ENCODE assay signal across 8 cellular contexts in genomic region chr11:44861829-44862545, GRCh38.
A peak's percentile ranks its signal among the peaks of the same experiment; 100 is the strongest.
DNase-seq lines count a peak whose midpoint lies in the region; ATAC-seq, FAIRE-seq and TF ChIP-seq lines count a peak whose summit lies in the region.

No MANE protein-coding gene starts in this region.

- no CpG with 5 or more reads among the region's 19 CpGs for WGBS in iPS DF 6.9 (ENCODE audit: insufficient coverage, insufficient read length)

- TF ChIP-seq CTCF in Caco-2 (IDR thresholded peaks at IDR 0.05; ENCODE audit: insufficient read depth in 1 of 2, low read depth in 1 of 2, low read length in 1 of 2, severe bottlenecking in 1 of 2, unreplicated experiment in 1 of 2) (no peak), astrocyte (IDR thresholded peaks at IDR 0.05; ENCODE audit: insufficient read depth, low read depth, low read length) (no peak)

- peak overlapping the region; percentile 51 for H3K9ac ChIP-seq in astrocyte (ENCODE audit: low read length)

- H3K9me3 ChIP-seq in Caco-2: no peaks in the 10 kb centered on the region
- no peaks in the 10 kb centered on the region for H3K9me3 ChIP-seq in astrocyte (ENCODE audit: insufficient read depth, low read depth, low read length)
- no peaks in the 10 kb centered on the region for H3K9me3 ChIP-seq in iPS DF 6.9 (ENCODE audit: control insufficient read depth, insufficient read depth, low read length)

- no TSS peak for BruUV-seq in Caco-2 (replicated peaks; lab: Mats Ljungman, UMichigan)

- H3K4me1 Mint-ChIP-seq in Caco-2 (ENCODE audit: low read depth, unreplicated experiment) (peaks cover 16% of the 10 kb centered on the region), astrocyte (ENCODE audit: low read depth, unreplicated experiment) (peaks cover 36% of the 10 kb centered on the region)
- H3K4me1 Mint-ChIP-seq in T-helper 2 cell treated with Interferon-gamma antibody and Interleukin-4, amounts not matched to agents 5 μg/mL and 100 μg/mL, for 36 hours (ENCODE audit: low read depth): peaks cover 24% of the 10 kb centered on the region

- H3K27ac Mint-ChIP-seq in Caco-2 (ENCODE audit: unreplicated experiment): peak overlapping the region; percentile 77
- H3K27ac Mint-ChIP-seq in T-helper 2 cell treated with Interferon-gamma antibody and Interleukin-4, amounts not matched to agents 5 μg/mL and 100 μg/mL, for 36 hours: peak overlapping the region; percentile 71
- H3K27ac Mint-ChIP-seq in astrocyte (ENCODE audit: unreplicated experiment): peak overlapping the region; percentile 64

- no peaks in the 10 kb centered on the region for H4K20me1 ChIP-seq in astrocyte (ENCODE audit: insufficient read depth, low read length)

- POLR2A ChIA-PET in Caco-2 (lab: Charles Lee): no interaction called here

- FAIRE-seq in astrocyte (lab: Jason Lieb, UNC): peak; percentile 98

- CTCF ChIA-PET in Caco-2 (lab: Charles Lee): no interaction called here

- H3K4me3 Mint-ChIP-seq in Caco-2 (ENCODE audit: unreplicated experiment) (no peak overlapping the region), astrocyte (ENCODE audit: unreplicated experiment) (no peak overlapping the region)
- peak overlapping the region; percentile 61 for H3K4me3 Mint-ChIP-seq in T-helper 2 cell treated with Interferon-gamma antibody and Interleukin-4, amounts not matched to agents 5 μg/mL and 100 μg/mL, for 36 hours

- H3K27me3 Mint-ChIP-seq in Caco-2 (ENCODE audit: insufficient read depth, unreplicated experiment) (no peaks in the 10 kb centered on the region), astrocyte (ENCODE audit: low read depth, unreplicated experiment) (peaks cover 29% of the 10 kb centered on the region)
- H3K27me3 Mint-ChIP-seq in T-helper 2 cell treated with Interferon-gamma antibody and Interleukin-4, amounts not matched to agents 5 μg/mL and 100 μg/mL, for 36 hours (ENCODE audit: low read depth): peaks cover 66% of the 10 kb centered on the region

- peak; percentile 99 for ATAC-seq in GM21526 (IDR thresholded peaks at IDR 0.05; ENCODE audit: low FRiP score, unreplicated experiment)

- H3K4me3 ChIP-seq in Caco-2 (ENCODE audit: low read depth, low read length): no peak overlapping the region
- no peak overlapping the region for H3K4me3 ChIP-seq in astrocyte (ENCODE audit: insufficient read depth, low read depth, low read length)
- no peak overlapping the region for H3K4me3 ChIP-seq in iPS DF 6.9 (ENCODE audit: low read length)

- H2AFZ ChIP-seq in astrocyte (ENCODE audit: low read depth, low read length): peak overlapping the region; percentile 3

- H3K79me2 ChIP-seq in astrocyte (ENCODE audit: insufficient read depth, low read length): no peaks in the 10 kb centered on the region

- H3K36me3 ChIP-seq in Caco-2 (ENCODE audit: control insufficient read depth, insufficient read depth, low read length) (no peaks in the 10 kb centered on the region), astrocyte (ENCODE audit: insufficient read depth, low read length) (no peaks in the 10 kb centered on the region), iPS DF 6.9 (ENCODE audit: control insufficient read depth, insufficient read depth, low read length) (no peaks in the 10 kb centered on the region)

- intact Hi-C loops in Caco-2 (cut with micrococcal nuclease; ENCODE audit: unreplicated experiment): no loop called here

- DNase-seq in Caco-2 (peak; percentile 62 to 84), HT-29 (ENCODE audit: low spot score) (peak; percentile 91), astrocyte (ENCODE audit: low read depth) (peak; percentile 99), iPS DF 6.9 (ENCODE audit: low read depth, low spot score) (peak; percentile 35)
- DNase-seq in T-helper 2 cell treated with Interferon-gamma antibody and Interleukin-4, amounts not matched to agents 5 μg/mL and 100 μg/mL, for 36 hours (ENCODE audit: low spot score): peak; percentile 90
- peak; percentile 29 to 86 (median 54) for DNase-seq in stimulated activated CD4-positive, alpha-beta T cell treated with anti-CD3 and anti-CD28 coated beads, Interleukin-1b, Interleukin-23, amount 100 ng/mL, for 24 hours (ENCODE audit: low read depth in 4 of 4, low spot score in 1 of 4)
- no peak for DNase-seq in effector CD8-positive, alpha-beta T cell (lab: John Stamatoyannopoulos, UW)

- H3K27ac ChIP-seq in astrocyte (ENCODE audit: low read depth, low read length): peak overlapping the region; percentile 53
- H3K27ac ChIP-seq in iPS DF 6.9 (ENCODE audit: low read length): no peak overlapping the region

- H3K36me3 Mint-ChIP-seq in Caco-2 (ENCODE audit: insufficient read depth, unreplicated experiment) (peaks cover 5% of the 10 kb centered on the region), astrocyte (ENCODE audit: low read depth, unreplicated experiment) (peaks cover 4% of the 10 kb centered on the region)
- no peaks in the 10 kb centered on the region for H3K36me3 Mint-ChIP-seq in T-helper 2 cell treated with Interferon-gamma antibody and Interleukin-4, amounts not matched to agents 5 μg/mL and 100 μg/mL, for 36 hours (ENCODE audit: low read depth)

- peak overlapping the region; percentile 58 for H3K4me2 ChIP-seq in astrocyte (ENCODE audit: low read length)

- H3K27me3 ChIP-seq in Caco-2 (replicated peaks; ENCODE audit: control insufficient read depth, insufficient read depth, low read length) (no peaks in the 10 kb centered on the region), astrocyte (ENCODE audit: insufficient read depth, low read length) (peaks cover 55% of the 10 kb centered on the region), iPS DF 6.9 (ENCODE audit: control insufficient read depth, insufficient read depth, low read length) (no peaks in the 10 kb centered on the region)

- H3K4me1 ChIP-seq in Caco-2 (peaks cover 16% of the 10 kb centered on the region), astrocyte (ENCODE audit: insufficient read depth, low read length) (peaks cover 21% of the 10 kb centered on the region), iPS DF 6.9 (ENCODE audit: control insufficient read depth, insufficient read depth, low read length) (peaks cover 16% of the 10 kb centered on the region)

- H3K9me3 Mint-ChIP-seq in Caco-2 (ENCODE audit: unreplicated experiment) (no peaks in the 10 kb centered on the region), astrocyte (ENCODE audit: unreplicated experiment) (no peaks in the 10 kb centered on the region)
- no peaks in the 10 kb centered on the region for H3K9me3 Mint-ChIP-seq in T-helper 2 cell treated with Interferon-gamma antibody and Interleukin-4, amounts not matched to agents 5 μg/mL and 100 μg/mL, for 36 hours
